In genomic region chr12:48683534-48683933, GRCh38 we compare ENCODE assay signal across 23 cellular contexts. TPM values are rescaled to one million over a fixed set of nuclear protein-coding genes. Genes with fewer than 3 reads are reported as not detected.
DNase-seq lines count a peak whose midpoint lies in the region; ATAC-seq and TF ChIP-seq lines count a peak whose summit lies in the region.
"Had no signal": no experiment of that assay in that cellular context is flagged by ENCODE, and none has a peak within 500 bp of the region (broad histone marks: within the 10 kb centered on the region; RNA-seq: fewer than 3 reads in every experiment).

No MANE protein-coding gene starts in this region.

- no peak overlapping the region for H3K4me3 ChIP-seq in Caco-2 (ENCODE audit: low read depth, low read length)
- H3K4me3 ChIP-seq: thyroid gland had no signal

- H3K4me3 Mint-ChIP-seq in activated CD4-positive, alpha-beta T cell treated with anti-CD3 and anti-CD28 coated beads for 36 hours = peak overlapping the region; percentile 87
- peak overlapping the region; percentile 92 for H3K4me3 Mint-ChIP-seq in Caco-2 (ENCODE audit: unreplicated experiment)
- peak overlapping the region; percentile 34 for H3K4me3 Mint-ChIP-seq in activated T-helper 2 cell treated with anti-CD3 and anti-CD28 coated beads, Interferon-gamma antibody, Interleukin-2, Interleukin-4, amounts not matched to agents 10 μg/mL and 5 μg/mL and 100 μg/mL, durations not matched to agents 14 hours and 24 hours and 36 hours (ENCODE audit: low read depth)
- peak overlapping the region in 9 of 10 donors; percentile 2 to 96 (median 65) for H3K4me3 Mint-ChIP-seq in naive thymus-derived CD8-positive, alpha-beta T cell

- H3K9me3 ChIP-seq in Caco-2 = no peaks in the 10 kb centered on the region
- H3K9me3 ChIP-seq: left lung, thyroid gland had no signal

- no peak for DNase-seq in activated CD4-positive, alpha-beta T cell treated with anti-CD3 and anti-CD28 coated beads for 36 hours
- DNase-seq in activated CD4-positive, alpha-beta T cell treated with anti-CD3 and anti-CD28 coated beads for 4 hours = no peak
- DNase-seq in Caco-2 (no peak), sciatic nerve (ENCODE audit: low spot score) (no peak), COLO829 (ENCODE audit: low spot score) (no peak)
- DNase-seq in activated T-helper 2 cell treated with anti-CD3 and anti-CD28 coated beads, Interferon-gamma antibody, Interleukin-2, Interleukin-4, amounts not matched to agents 10 μg/mL and 5 μg/mL and 100 μg/mL, durations not matched to agents 14 hours and 24 hours and 36 hours (ENCODE audit: low spot score) = no peak
- DNase-seq in naive thymus-derived CD8-positive, alpha-beta T cell = no peak
- DNase-seq: 8988T; activated CD4-positive, alpha-beta T cell treated with anti-CD3 and anti-CD28 coated beads for 1 hour; activated CD8-positive, alpha-beta memory T cell treated with anti-CD3 and anti-CD28 coated beads, Interleukin-2, amount 50 U/mL, for 48 hours; activated naive CD4-positive, alpha-beta T cell; cerebellar nuclear complex; EL; GM23248; left lung; NCI-H2081; NCI-H446 treated with DMSO at 0.1 percent for 48 hours; nucleus accumbens; stimulated activated CD4-positive, alpha-beta T cell treated with anti-CD3 and anti-CD28 coated beads, Interleukin-2, amount 100 ng/mL, for 48 hours; stimulated activated naive CD4-positive, alpha-beta T cell treated with Interleukin-2 at 50 U/mL for 16 hours; thyroid gland had no signal

- no peak overlapping the region for H3K27ac Mint-ChIP-seq in activated CD4-positive, alpha-beta T cell treated with anti-CD3 and anti-CD28 coated beads for 36 hours
- H3K27ac Mint-ChIP-seq in Caco-2 (ENCODE audit: unreplicated experiment) = no peak overlapping the region
- H3K27ac Mint-ChIP-seq in activated T-helper 2 cell treated with anti-CD3 and anti-CD28 coated beads, Interferon-gamma antibody, Interleukin-2, Interleukin-4, amounts not matched to agents 10 μg/mL and 5 μg/mL and 100 μg/mL, durations not matched to agents 14 hours and 24 hours and 36 hours = no peak overlapping the region
- H3K27ac Mint-ChIP-seq in naive thymus-derived CD8-positive, alpha-beta T cell = no peak overlapping the region

- no peaks in the 10 kb centered on the region for H3K9me3 Mint-ChIP-seq in activated CD4-positive, alpha-beta T cell treated with anti-CD3 and anti-CD28 coated beads for 36 hours (ENCODE audit: low read depth)
- H3K9me3 Mint-ChIP-seq in Caco-2 (ENCODE audit: unreplicated experiment) = no peaks in the 10 kb centered on the region
- H3K9me3 Mint-ChIP-seq in activated T-helper 2 cell treated with anti-CD3 and anti-CD28 coated beads, Interferon-gamma antibody, Interleukin-2, Interleukin-4, amounts not matched to agents 10 μg/mL and 5 μg/mL and 100 μg/mL, durations not matched to agents 14 hours and 24 hours and 36 hours = no peaks in the 10 kb centered on the region
- no peaks in the 10 kb centered on the region for H3K9me3 Mint-ChIP-seq in naive thymus-derived CD8-positive, alpha-beta T cell

- POLR2A ChIA-PET in activated CD4-positive, alpha-beta T cell treated with anti-CD3 and anti-CD28 coated beads for 36 hours (lab: Charles Lee) = no interaction called here
- POLR2A ChIA-PET in Caco-2 (lab: Charles Lee) = no interaction called here
- POLR2A ChIA-PET in naive thymus-derived CD8-positive, alpha-beta T cell (lab: Charles Lee) = interaction anchor here (0.6 to 3.3 kb wide), 5 partner anchors 12 to 976 kb away, joined by 3 to 23 read pairs (median 5); partner anchors contain the start of gene CCNT1

- no peaks in the 10 kb centered on the region; the same call in 1 of the 2 replicates for H3K36me3 ChIP-seq in Caco-2 (ENCODE audit: control insufficient read depth, insufficient read depth, low read length)

- no TSS peak for BruUV-seq in Caco-2 (replicated peaks; lab: Mats Ljungman, UMichigan)

- H3K27me3 Mint-ChIP-seq in activated CD4-positive, alpha-beta T cell treated with anti-CD3 and anti-CD28 coated beads for 36 hours = no peaks in the 10 kb centered on the region
- H3K27me3 Mint-ChIP-seq in Caco-2 (ENCODE audit: insufficient read depth, unreplicated experiment) = no peaks in the 10 kb centered on the region
- H3K27me3 Mint-ChIP-seq in activated T-helper 2 cell treated with anti-CD3 and anti-CD28 coated beads, Interferon-gamma antibody, Interleukin-2, Interleukin-4, amounts not matched to agents 10 μg/mL and 5 μg/mL and 100 μg/mL, durations not matched to agents 14 hours and 24 hours and 36 hours (ENCODE audit: low read depth) = no peaks in the 10 kb centered on the region
- H3K27me3 Mint-ChIP-seq in naive thymus-derived CD8-positive, alpha-beta T cell = no peaks in the 10 kb centered on the region

- peaks cover 34% of the 10 kb centered on the region for H3K36me3 Mint-ChIP-seq in activated CD4-positive, alpha-beta T cell treated with anti-CD3 and anti-CD28 coated beads for 36 hours (ENCODE audit: low read depth)
- H3K36me3 Mint-ChIP-seq in Caco-2 (ENCODE audit: insufficient read depth, unreplicated experiment) = peaks cover 62% of the 10 kb centered on the region
- H3K36me3 Mint-ChIP-seq in activated T-helper 2 cell treated with anti-CD3 and anti-CD28 coated beads, Interferon-gamma antibody, Interleukin-2, Interleukin-4, amounts not matched to agents 10 μg/mL and 5 μg/mL and 100 μg/mL, durations not matched to agents 14 hours and 24 hours and 36 hours (ENCODE audit: low read depth) = peaks cover 47% of the 10 kb centered on the region
- H3K36me3 Mint-ChIP-seq in naive thymus-derived CD8-positive, alpha-beta T cell = peaks cover 0 to 32% (median 8%) of the 10 kb centered on the region in 3 donors

- ATAC-seq in activated CD4-positive, alpha-beta T cell treated with anti-CD3 and anti-CD28 coated beads for 36 hours = no peak
- no peak for ATAC-seq in naive thymus-derived CD8-positive, alpha-beta T cell
- no peak for ATAC-seq in sciatic nerve
- no peak for ATAC-seq in HG02870 (IDR thresholded peaks at IDR 0.05; ENCODE audit: unreplicated experiment)
- ATAC-seq: left lung, Right ventricle myocardium inferior had no signal

- TF ChIP-seq CTCF in Caco-2 (IDR thresholded peaks at IDR 0.05; ENCODE audit: insufficient read depth in 1 of 2, low read depth in 1 of 2, low read length in 1 of 2, severe bottlenecking in 1 of 2, unreplicated experiment in 1 of 2) = no peak

- no peaks in the 10 kb centered on the region for H3K27me3 ChIP-seq in Caco-2 (replicated peaks; ENCODE audit: control insufficient read depth, insufficient read depth, low read length)
- H3K27me3 ChIP-seq: left lung, thyroid gland had no signal

- CTCF ChIA-PET in activated CD4-positive, alpha-beta T cell treated with anti-CD3 and anti-CD28 coated beads for 36 hours (lab: Charles Lee) = interaction anchor here (1.1 kb wide), 1 partner anchor 8 kb away, joined by 3 read pairs; no protein-coding TSS in a partner anchor
- CTCF ChIA-PET in Caco-2 (lab: Charles Lee) = no interaction called here

- H3K4me1 Mint-ChIP-seq in activated CD4-positive, alpha-beta T cell treated with anti-CD3 and anti-CD28 coated beads for 36 hours = peaks cover 34% of the 10 kb centered on the region
- peaks cover 11% of the 10 kb centered on the region for H3K4me1 Mint-ChIP-seq in Caco-2 (ENCODE audit: low read depth, unreplicated experiment)
- H3K4me1 Mint-ChIP-seq in activated T-helper 2 cell treated with anti-CD3 and anti-CD28 coated beads, Interferon-gamma antibody, Interleukin-2, Interleukin-4, amounts not matched to agents 10 μg/mL and 5 μg/mL and 100 μg/mL, durations not matched to agents 14 hours and 24 hours and 36 hours (ENCODE audit: low read depth) = peaks cover 36% of the 10 kb centered on the region
- H3K4me1 Mint-ChIP-seq in naive thymus-derived CD8-positive, alpha-beta T cell = peaks cover 17 to 41% (median 32%) of the 10 kb centered on the region in 4 donors

- peaks cover 20% of the 10 kb centered on the region; the same call in 1 of the 2 replicates for H3K4me1 ChIP-seq in Caco-2

- intact Hi-C loops in activated CD4-positive, alpha-beta T cell treated with anti-CD3 and anti-CD28 coated beads for 36 hours (cut with DNase I, micrococcal nuclease) = loop anchor here in 1 of 2 experiments (2.0 to 10.0 kb wide), 4 partner anchors 114 to 879 kb away; partner anchors contain the start of gene WNT1
- intact Hi-C loops in Caco-2 (cut with micrococcal nuclease; ENCODE audit: unreplicated experiment) (no loop called here), sciatic nerve (cut with DNase I) (no loop called here)
- intact Hi-C loops in activated T-helper 2 cell treated with anti-CD3 and anti-CD28 coated beads, Interferon-gamma antibody, Interleukin-2, Interleukin-4, amounts not matched to agents 10 μg/mL and 5 μg/mL and 100 μg/mL, durations not matched to agents 14 hours and 24 hours and 36 hours (cut with micrococcal nuclease) = loop anchor here (5.0 kb wide), 1 partner anchor 576 kb away; the partner anchor contains the start of gene SENP1

RNA-seq across cellular contexts. Expression of gene KANSL2, which starts 1.5 kb away (rescaled TPM):
- total RNA-seq in activated CD4-positive, alpha-beta T cell treated with anti-CD3 and anti-CD28 coated beads for 36 hours = 10 to 100 TPM; 44.0 to 59.8 TPM
- total RNA-seq in Caco-2 (2022) (59.7 and 67.2 TPM in 2 replicates), sciatic nerve (27.0 TPM)
- 59.5 and 62.7 TPM in 2 replicates for total RNA-seq in activated T-helper 2 cell treated with anti-CD3 and anti-CD28 coated beads, Interferon-gamma antibody, Interleukin-2, Interleukin-4, amounts not matched to agents 10 μg/mL and 5 μg/mL and 100 μg/mL, durations not matched to agents 14 hours and 24 hours and 36 hours
- 10 to 100 TPM; 83.3 to 92.4 TPM for total RNA-seq in naive thymus-derived CD8-positive, alpha-beta T cell
- polyA plus RNA-seq in naive thymus-derived CD8-positive, alpha-beta T cell = 10 to 100 TPM; 21.0 to 30.2 (median 27.4) TPM

RNA-seq across cellular contexts. Expression of gene CCNT1, which starts 33.0 kb away (rescaled TPM):
- total RNA-seq in activated CD4-positive, alpha-beta T cell treated with anti-CD3 and anti-CD28 coated beads for 36 hours = 10 to 100 TPM; 82.2 to 85.1 TPM
- total RNA-seq in Caco-2 (2022) = 52.1 and 53.1 TPM in 2 replicates
- 70.2 and 71.9 TPM in 2 replicates for total RNA-seq in activated T-helper 2 cell treated with anti-CD3 and anti-CD28 coated beads, Interferon-gamma antibody, Interleukin-2, Interleukin-4, amounts not matched to agents 10 μg/mL and 5 μg/mL and 100 μg/mL, durations not matched to agents 14 hours and 24 hours and 36 hours
- total RNA-seq in naive thymus-derived CD8-positive, alpha-beta T cell = 10 to 100 TPM; 65.5 to 66.5 TPM
- 10 to 100 TPM; 12.9 to 22.6 (median 12.9) TPM for polyA plus RNA-seq in naive thymus-derived CD8-positive, alpha-beta T cell
- 51.5 TPM for total RNA-seq in sciatic nerve

Comparison
In these comparisons a context has a peak if more than half of its experiments do, and no peak if none do; other contexts are left out.
1. H3K4me3 Mint-ChIP-seq: peak in every context shown above with its lines; median percentile 92 in Caco-2; 87 in activated CD4-positive, alpha-beta T cell treated with anti-CD3 and anti-CD28 coated beads for 36 hours; 65 in naive thymus-derived CD8-positive, alpha-beta T cell; 34 in activated T-helper 2 cell treated with anti-CD3 and anti-CD28 coated beads, Interferon-gamma antibody, Interleukin-2, Interleukin-4, amounts not matched to agents 10 μg/mL and 5 μg/mL and 100 μg/mL, durations not matched to agents 14 hours and 24 hours and 36 hours.